Comparison of ENCODE assay signal across 17 cellular contexts in genomic region chr10:88439932-88440331, GRCh38.
"Had no signal": no experiment of that assay in that cellular context is flagged by ENCODE, and none has a peak within 500 bp of the region (broad histone marks: within the 10 kb centered on the region; RNA-seq: fewer than 3 reads in every experiment).

No MANE protein-coding gene starts in this region.

- H3K36me3 ChIP-seq: esophagus muscularis mucosa, gastrocnemius medialis, heart right ventricle, neutrophil, right atrium auricular region, sigmoid colon, stomach had no signal

- H3K9me3 ChIP-seq: gastrocnemius medialis, neutrophil, right atrium auricular region, sigmoid colon had no signal

- H3K4me3 ChIP-seq: esophagus muscularis mucosa, gastrocnemius medialis, heart right ventricle, right atrium auricular region, sigmoid colon, skin epidermis, stomach had no signal

- DNase-seq: effector memory CD8-positive, alpha-beta T cell; gastrocnemius medialis; heart right ventricle; islet precursor cell; mammary epithelial cell; naive thymus-derived CD4-positive, alpha-beta T cell; nephron progenitor cell; posterior cingulate gyrus; sigmoid colon; stimulated activated CD4-positive, alpha-beta T cell treated with anti-CD3 and anti-CD28 coated beads, Interleukin-12 subunit alpha, Interleukin-12 subunit beta, amount 100 ng/mL, for 4 hours; stimulated activated naive CD4-positive, alpha-beta T cell; stomach had no signal

- H3K4me1 ChIP-seq: right atrium auricular region had no signal

- H3K27me3 ChIP-seq: esophagus muscularis mucosa, gastrocnemius medialis, heart right ventricle, neutrophil, right atrium auricular region, sigmoid colon, stomach had no signal

- H3K27ac ChIP-seq: epithelial cell of prostate, esophagus muscularis mucosa, gastrocnemius medialis, heart right ventricle, neutrophil, right atrium auricular region, sigmoid colon, skin epidermis, stomach had no signal
